ENCODE assay signal across 9 cellular contexts in the genomic region with DNA sequence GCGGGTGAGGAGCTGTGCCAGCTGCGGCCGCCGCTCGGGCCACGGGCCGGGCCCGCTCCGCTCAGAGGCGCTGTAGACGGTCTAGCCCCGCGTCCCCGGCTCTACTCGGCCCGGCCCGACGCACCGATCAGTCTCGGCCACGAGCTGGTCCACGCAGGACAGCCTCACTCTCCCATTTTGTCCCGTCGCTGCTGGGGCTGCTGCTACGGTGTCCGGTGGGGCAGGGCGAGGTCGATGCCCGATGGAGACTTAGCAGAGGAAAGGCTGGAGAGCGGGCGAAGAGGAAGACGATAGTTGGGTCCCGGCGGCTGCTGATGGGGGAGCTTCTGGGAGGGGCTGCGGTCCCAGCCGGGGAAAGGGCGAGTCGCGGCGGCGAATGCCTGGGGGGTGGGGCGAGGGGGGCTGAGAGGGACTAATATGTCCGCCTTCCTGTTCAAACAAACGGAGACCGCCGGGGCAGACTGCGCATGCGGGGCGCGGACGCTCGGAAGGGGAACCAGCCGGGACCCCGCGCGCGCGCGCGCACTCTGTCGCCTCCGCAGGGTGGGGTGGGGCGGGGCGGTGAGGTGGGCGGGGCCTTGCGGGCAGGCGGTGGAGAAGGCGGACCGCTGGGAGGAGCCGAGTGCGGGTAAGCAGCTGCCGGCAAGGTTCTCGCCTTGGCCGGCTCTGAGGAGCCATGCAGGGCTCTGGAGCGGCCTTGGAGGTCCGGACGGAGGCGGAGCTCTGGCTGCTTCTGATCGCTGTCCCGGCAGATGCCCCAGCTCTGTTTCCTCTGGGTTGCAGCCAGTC. TPM values are rescaled to one million over a fixed set of nuclear protein-coding genes. Genes with fewer than 3 reads are reported as not detected.
DNase-seq lines count a peak whose midpoint lies in the region; ATAC-seq, FAIRE-seq and TF ChIP-seq lines count a peak whose summit lies in the region.
"Had no signal": no experiment of that assay in that cellular context is flagged by ENCODE, and none has a peak within 500 bp of the region (broad histone marks: within the 10 kb centered on the region; RNA-seq: fewer than 3 reads in every experiment).

A gene (minus strand): TSS at position 463 of the 789 bp plus-strand sequence. CDS start 903 bp downstream, outside the sequence.

- H3K9me3 ChIP-seq in BE2C (no peaks in the 10 kb centered on the region), kidney (ENCODE audit: control insufficient read depth in 1 of 2, low read length in 2 of 2) (no peaks in the 10 kb centered on the region)

- H3K4me1 ChIP-seq in BE2C = no peaks in the 10 kb centered on the region
- peaks cover 0 to 7% of the 10 kb centered on the region in 2 donors for H3K4me1 ChIP-seq in kidney (ENCODE audit: control insufficient read depth in 1 of 2, insufficient read depth in 1 of 2, low read depth in 1 of 2, low read length in 2 of 2)

- peak; percentile 70 for FAIRE-seq in GM19239 (lab: Jason Lieb, UNC)
- FAIRE-seq in kidney (lab: Jason Lieb, UNC) = no peak
- FAIRE-seq: islet of Langerhans had no signal

- H3K27ac ChIP-seq in kidney (ENCODE audit: low read depth in 2 of 2, low read length in 2 of 2) = peak within 1 kb of the TSS; percentile 95 to 99

- DNase-seq in BE2C (peak; percentile 95), GM19239 (ENCODE audit: insufficient read length, low spot score) (peak; percentile 63), NCI-H510A treated with DMSO at 0.1 percent for 48 hours (lab: John Stamatoyannopoulos, UW) (peak; percentile 80), cerebellum (ENCODE audit: low spot score) (peak; percentile 97), kidney (peak; percentile 100)
- DNase-seq in activated CD4-positive, alpha-beta T cell treated with anti-CD3 and anti-CD28 coated beads for 24 hours (ENCODE audit: low read depth in 2 of 2) = peak; percentile 97 to 99
- DNase-seq in stimulated activated CD4-positive, alpha-beta T cell treated with anti-CD3 and anti-CD28 coated beads, Interleukin-15, amount 100 ng/mL, for 1 hour (ENCODE audit: low read depth in 1 of 2, low spot score in 1 of 2) = peak; percentile 98 to 99

- intact Hi-C loops in kidney (cut with DNase I) = no loop called here

- peak; percentile 90 for ATAC-seq in HG03442 (IDR thresholded peaks at IDR 0.05; ENCODE audit: unreplicated experiment)

- no peaks in the 10 kb centered on the region for H3K27me3 ChIP-seq in BE2C

- H3K9ac ChIP-seq in kidney (ENCODE audit: low read length in 2 of 2) = peak within 1 kb of the TSS; percentile 94 to 98

- TF ChIP-seq CTCF in BE2C (IDR thresholded peaks at IDR 0.05; ENCODE audit: low read depth, low read length) = no peak
- TF ChIP-seq CTCF in kidney (IDR thresholded peaks at IDR 0.05; ENCODE audit: borderline replicate concordance, extremely low read depth, insufficient read depth) = no peak

- no peaks in the 10 kb centered on the region for H3K36me3 ChIP-seq in BE2C
- no peaks in the 10 kb centered on the region for H3K36me3 ChIP-seq in kidney (ENCODE audit: control insufficient read depth in 1 of 2, insufficient read depth in 2 of 2, low read length in 2 of 2)

- H3K4me3 ChIP-seq in BE2C (ENCODE audit: low read depth, low read length) (peak within 1 kb of the TSS; percentile 79), kidney (ENCODE audit: low read length in 2 of 2) (peak within 1 kb of the TSS; percentile 92)

RNA-seq across cellular contexts. Expression of the gene that starts here (rescaled TPM):
- 9.8 TPM for polyA plus RNA-seq in BE2C (2012; ENCODE audit: insufficient read depth, insufficient read length, low read depth)
- total RNA-seq in cerebellum (73.0 TPM), kidney (56.5 TPM)
- 10.5 TPM for polyA plus RNA-seq in kidney (ENCODE audit: insufficient read depth, low read depth, low replicate concordance)

Comparison
In these comparisons a context has a peak if more than half of its experiments do, and no peak if none do; other contexts are left out.
1. Peak in every context shown above with its lines: DNase-seq, ATAC-seq, H3K4me3 ChIP-seq and H3K27ac ChIP-seq.